In genomic region chr1:200922406-200922805, GRCh38 we compare ENCODE assay signal across 25 cellular contexts. TPM values are rescaled to one million over a fixed set of nuclear protein-coding genes. Genes with fewer than 3 reads are reported as not detected.
"Had no signal": no experiment of that assay in that cellular context is flagged by ENCODE, and none has a peak within 500 bp of the region (broad histone marks: within the 10 kb centered on the region; RNA-seq: fewer than 3 reads in every experiment).

No MANE protein-coding gene starts in this region.

- FAIRE-seq: astrocyte, RCC 7860 had no signal

- H3K4me3 ChIP-seq: MG63, SJSA1 had no signal

- H3K27ac Mint-ChIP-seq: activated B cell treated with CpG ODN at 0.5 μM for 24 hours; activated CD4-positive, alpha-beta memory T cell treated with anti-CD3 and anti-CD28 coated beads, Interleukin-2, amount 10 ng/mL, durations not matched to agents 7 days and 5 days; activated CD4-positive, alpha-beta T cell treated with anti-CD3 and anti-CD28 coated beads for 36 hours; activated naive CD4-positive, alpha-beta T cell treated with anti-CD3 and anti-CD28 coated beads for 36 hours; activated naive CD8-positive, alpha-beta T cell; brain; T-helper 1 cell treated with Interleukin-12 subunit alpha and Interleukin-12 subunit beta and Interleukin-4 antibody, amounts not matched to agents 30 μg/mL and 1 μg/mL, for 36 hours had no signal

- H3K9me3 Mint-ChIP-seq: activated B cell treated with CpG ODN at 0.5 μM for 24 hours; activated CD4-positive, alpha-beta memory T cell treated with anti-CD3 and anti-CD28 coated beads, Interleukin-2, amount 10 ng/mL, durations not matched to agents 7 days and 5 days; activated naive CD4-positive, alpha-beta T cell treated with anti-CD3 and anti-CD28 coated beads for 36 hours; brain; T-helper 1 cell treated with Interleukin-12 subunit alpha and Interleukin-12 subunit beta and Interleukin-4 antibody, amounts not matched to agents 30 μg/mL and 1 μg/mL, for 36 hours had no signal

- H3K27ac ChIP-seq: SJSA1 had no signal

- H3K27me3 ChIP-seq: MG63, SJSA1 had no signal

- H3K4me1 Mint-ChIP-seq: activated B cell treated with CpG ODN at 0.5 μM for 24 hours had no signal

- H3K9me3 ChIP-seq: MG63, SJSA1 had no signal

- H3K4me3 Mint-ChIP-seq: activated B cell treated with CpG ODN at 0.5 μM for 24 hours; activated CD4-positive, alpha-beta memory T cell treated with anti-CD3 and anti-CD28 coated beads, Interleukin-2, amount 10 ng/mL, durations not matched to agents 7 days and 5 days; activated CD4-positive, alpha-beta T cell treated with anti-CD3 and anti-CD28 coated beads for 36 hours; activated naive CD4-positive, alpha-beta T cell treated with anti-CD3 and anti-CD28 coated beads for 36 hours; activated naive CD8-positive, alpha-beta T cell; brain; T-helper 1 cell treated with Interleukin-12 subunit alpha and Interleukin-12 subunit beta and Interleukin-4 antibody, amounts not matched to agents 30 μg/mL and 1 μg/mL, for 36 hours had no signal

- DNase-seq: activated B cell treated with CpG ODN at 0.5 μM for 24 hours; activated CD4-positive, alpha-beta memory T cell treated with anti-CD3 and anti-CD28 coated beads, Interleukin-2, amount 10 ng/mL, durations not matched to agents 7 days and 5 days; activated CD4-positive, alpha-beta T cell treated with anti-CD3 and anti-CD28 coated beads for 36 hours; activated CD4-positive, alpha-beta T cell treated with anti-CD3 and anti-CD28 coated beads, Interleukin-2, amount 50 U/mL, for 1 hour; activated gamma-delta T cell; activated naive CD4-positive, alpha-beta T cell treated with anti-CD3 and anti-CD28 coated beads for 36 hours; activated T-cell treated with anti-CD3 and anti-CD28 coated beads for 4 hours; amygdala; MG63; MV-4-11; NCI-H1092 treated with DMSO at 0.1 percent for 48 hours; NCI-H1436; NCI-H187; NCI-H2081; NCI-H510A treated with DMSO at 0.1 percent for 48 hours; SHP77; SW 1271 had no signal

- ATAC-seq: activated CD4-positive, alpha-beta T cell treated with anti-CD3 and anti-CD28 coated beads for 36 hours; SK-N-SH treated with all-trans-retinoic acid at 6 μM for 48 hours had no signal

- H3K36me3 ChIP-seq: MG63, SJSA1 had no signal

- H3K36me3 Mint-ChIP-seq: activated naive CD8-positive, alpha-beta T cell; brain had no signal

RNA-seq across cellular contexts. Expression of gene INAVA, which starts 27.7 kb away (rescaled TPM):
- total RNA-seq: activated CD4-positive, alpha-beta T cell treated with anti-CD3 and anti-CD28 coated beads for 36 hours; activated naive CD4-positive, alpha-beta T cell treated with anti-CD3 and anti-CD28 coated beads for 36 hours had no signal

RNA-seq across cellular contexts. Expression of gene GPR25, which starts 49.6 kb away (rescaled TPM):
- total RNA-seq: activated CD4-positive, alpha-beta T cell treated with anti-CD3 and anti-CD28 coated beads for 36 hours; activated CD8-positive, alpha-beta memory T cell treated with anti-CD3 and anti-CD28 coated beads for 36 hours; activated naive CD4-positive, alpha-beta T cell treated with anti-CD3 and anti-CD28 coated beads for 36 hours; astrocyte; SJSA1 had no signal
